1 cellular context compared by ENCODE assay signal in genomic region chr22:41560095-41560487, GRCh38.
TF ChIP-seq lines count a peak whose summit lies in the region.

No MANE protein-coding gene starts in this region.

TF ChIP-seq in GM23338, 12 proteins besides CTCF, POLR2A, EP300 and RAD21 (continued from another document):
- TF ChIP-seq ETS1 (IDR thresholded peaks at IDR 0.05) (no peak), STAT1 (IDR thresholded peaks at IDR 0.05; ENCODE audit: unreplicated experiment) (no peak), REST (IDR thresholded peaks at IDR 0.05; ENCODE audit: unreplicated experiment) (no peak), ZNF331 (CRISPR knock-in tag; IDR thresholded peaks at IDR 0.05; ENCODE audit: low read depth) (no peak), CREB1 (CRISPR knock-in tag; IDR thresholded peaks at IDR 0.05; ENCODE audit: low read depth) (no peak)
TF ChIP-seq in GM23338: peak in this region for 0.
